10 cellular contexts compared by ENCODE assay signal in genomic region chr12:2890001-2890387, GRCh38. TPM values are rescaled to one million over a fixed set of nuclear protein-coding genes. Genes with fewer than 3 reads are reported as not detected.
DNase-seq lines count a peak whose midpoint lies in the region; ATAC-seq, FAIRE-seq and TF ChIP-seq lines count a peak whose summit lies in the region.
"Had no signal": no experiment of that assay in that cellular context is flagged by ENCODE, and none has a peak within 500 bp of the region (broad histone marks: within the 10 kb centered on the region; RNA-seq: fewer than 3 reads in every experiment).

No MANE protein-coding gene starts in this region.

- H3K56ac ChIP-seq in H1 (replicated peaks; ENCODE audit: insufficient read length, low read depth, low read length), result peak overlapping the region; percentile 47

- H3K9me3 ChIP-seq in NT2/D1 (ENCODE audit: insufficient read depth, low read length) (no peaks in the 10 kb centered on the region), H1 (ENCODE audit: insufficient read depth in 2 of 2, low read depth in 1 of 2, low read length in 1 of 2) (no peaks in the 10 kb centered on the region), neuron (ENCODE audit: low read length) (no peaks in the 10 kb centered on the region)

- no peaks in the 10 kb centered on the region; the same call in 1 of the 2 replicates for H3K23me2 ChIP-seq in H1 (ENCODE audit: low read depth, low read length)

- H3K4me1 ChIP-seq in NT2/D1 (ENCODE audit: insufficient read depth, insufficient read length) (peaks cover 3% of the 10 kb centered on the region), H1 (replicated peaks in 1 of 4; ENCODE audit: control insufficient read depth in 3 of 4, insufficient read depth in 4 of 4, low read length in 3 of 4) (peaks cover 2 to 3% (median 2%) of the 10 kb centered on the region in 4 experiments; a peak in 4 of 7 replicates), neuron (ENCODE audit: insufficient read depth, low read length) (peaks cover 6% of the 10 kb centered on the region)

- H3K4me3 ChIP-seq in NT2/D1 (ENCODE audit: insufficient read length, low read depth) (peak overlapping the region; percentile 97), H1 (ENCODE audit: extremely low read depth in 1 of 4, insufficient read depth in 2 of 4, low read depth in 3 of 4, low read length in 4 of 4) (peak overlapping the region; percentile 52 to 85 (median 70)), neuron (ENCODE audit: low read length) (peak overlapping the region; percentile 90)

- CTCF ChIA-PET in H1 (lab: Charles Lee; ENCODE audit: partially characterized antibody), result interaction anchor here (0.9 to 15.6 kb wide), 6 partner anchors 10 to 144 kb away, joined by 3 to 143 read pairs (median 4); no protein-coding TSS in a partner anchor

- H3K27me3 ChIP-seq in NT2/D1 (ENCODE audit: insufficient read depth, insufficient read length) (no peaks in the 10 kb centered on the region), H1 (replicated peaks in 1 of 4; ENCODE audit: control insufficient read depth in 3 of 4, extremely low read depth in 1 of 4, insufficient read depth in 3 of 4, low read length in 3 of 4) (no peaks in the 10 kb centered on the region), neuron (ENCODE audit: insufficient read depth, low read length) (no peaks in the 10 kb centered on the region)

- intact Hi-C loops in CD14-positive monocyte (cut with micrococcal nuclease), result loop anchor here in 1 of 2 donors (2.0 kb wide), 1 partner anchor 13 kb away; the partner anchor contains the start of genes FOXM1 and RHNO1

- peak overlapping the region; percentile 85 for H3K4me2 ChIP-seq in H1 (ENCODE audit: insufficient read depth in 1 of 2, low read depth in 2 of 2, low read length in 2 of 2)

- no peak overlapping the region for H2BK120ac ChIP-seq in H1 (replicated peaks; ENCODE audit: low read depth, low read length)

- 0 out of 2 replicates have a peak, but pooled peaks cover 2% of the 10 kb centered on the region for H3K79me1 ChIP-seq in H1 (ENCODE audit: low read depth, low read length)

- H3K27ac Mint-ChIP-seq in CD14-positive monocyte, result peak overlapping the region; percentile 57 to 89 (median 70)

- no peak for ATAC-seq in GM18909 (IDR thresholded peaks at IDR 0.05; ENCODE audit: poor library complexity, unreplicated experiment)

- H2BK5ac ChIP-seq in H1 (ENCODE audit: low read depth, low read length), result peak overlapping the region; percentile 79; the same call in 1 of the 2 replicates

- no peak for TF ChIP-seq EP300 in H1 (IDR thresholded peaks at IDR 0.05; ENCODE audit: borderline replicate concordance in 1 of 2, low read depth in 2 of 2, low read length in 2 of 2)

- H4K20me1 ChIP-seq in H1 (replicated peaks in 1 of 2; ENCODE audit: control insufficient read depth in 1 of 2, insufficient read depth in 2 of 2, low read length in 2 of 2), result peaks cover under 1 to 3% of the 10 kb centered on the region in 2 experiments

- no peak overlapping the region for H2BK20ac ChIP-seq in H1 (ENCODE audit: low read length)

- H3K27me3 Mint-ChIP-seq in CD14-positive monocyte (ENCODE audit: low read depth in 3 of 3), result peaks cover 4 to 14% (median 13%) of the 10 kb centered on the region in 3 donors

- no peak overlapping the region; the same call in 1 of the 2 replicates for H2AK5ac ChIP-seq in H1 (ENCODE audit: low read depth, low read length)

- peak overlapping the region; percentile 83; the same call in 1 of the 2 replicates for H4K8ac ChIP-seq in H1 (ENCODE audit: extremely low read depth, insufficient read depth, low read length)

- peak overlapping the region; percentile 89 for H3K18ac ChIP-seq in H1 (ENCODE audit: extremely low read depth, low read length)

- WGBS in H1 (ENCODE audit: extremely low coverage in 1 of 2, insufficient coverage in 1 of 2, insufficient read length in 1 of 2, insufficient replicate concordance in 2 of 2, low coverage in 1 of 2, low lambda C conversion rate in 2 of 2, missing lambda C conversion rate in 1 of 2), 2 experiments, result 68% methylated on average over 10 of the region's 10 CpGs; no CpG with 5 or more reads in 1 of the 2 experiments

- H3K14ac ChIP-seq in H1 (ENCODE audit: insufficient read length), result no peak overlapping the region

- H3K36me3 Mint-ChIP-seq in CD14-positive monocyte, result peaks cover 15 to 22% of the 10 kb centered on the region in 2 donors

- POLR2A ChIA-PET in H1 (lab: Charles Lee; ENCODE audit: partially characterized antibody), result interaction anchor here (0.6 to 2.7 kb wide), 19 partner anchors 10 to 167 kb away, joined by 3 to 26 read pairs (median 4); partner anchors contain the start of genes FOXM1, NRIP2 and RHNO1

- no peak for FAIRE-seq in H1 (lab: Jason Lieb, UNC)

- H3K4ac ChIP-seq in H1 (replicated peaks; ENCODE audit: insufficient read length, low read depth, low read length), result no peak overlapping the region

- peak overlapping the region; percentile 3 for H3K23ac ChIP-seq in H1 (ENCODE audit: insufficient read length)

- peak overlapping the region; percentile 56; the same call in 1 of the 2 replicates for H2AFZ ChIP-seq in H1 (ENCODE audit: low read length)
- H2AFZ ChIP-seq in neuron (ENCODE audit: low read depth, low read length), result peak overlapping the region; percentile 71

- TF ChIP-seq RAD21 in H1 (IDR thresholded peaks at IDR 0.05 in 1 of 2, conservative IDR thresholded peaks at IDR 0.05 in 1 of 2; ENCODE audit: low read depth in 2 of 2, low read length in 2 of 2), result no peak

- peaks cover 15% of the 10 kb centered on the region for H3K4me1 Mint-ChIP-seq in CD14-positive monocyte

- H3K9me3 Mint-ChIP-seq in CD14-positive monocyte, result no peaks in the 10 kb centered on the region

- H3K9ac ChIP-seq in NT2/D1 (ENCODE audit: insufficient read length, low read depth), result peak overlapping the region; percentile 83
- peak overlapping the region in 3 of 4 experiments; percentile 68 to 77 (median 72); a peak in 6 of 7 replicates for H3K9ac ChIP-seq in H1 (replicated peaks in 1 of 4; ENCODE audit: extremely low read depth in 1 of 4, low read depth in 3 of 4, low read length in 3 of 4)

- DNase-seq in CD14-positive monocyte (ENCODE audit: low spot score) (no peak), NT2/D1 (ENCODE audit: low read depth, low spot score) (no peak), H1 (ENCODE audit: low read depth in 1 of 2, low spot score in 2 of 2) (no peak), DMS153 treated with DMSO at 0.1 percent for 48 hours (lab: John Stamatoyannopoulos, UW; ENCODE audit: unreplicated experiment) (no peak), inferior parietal cortex (ENCODE audit: extremely low spot score) (no peak), NAMALWA (ENCODE audit: low spot score) (no peak)

- no peak for TF ChIP-seq POLR2A in H1 (IDR thresholded peaks at IDR 0.05; ENCODE audit: control extremely low read depth in 1 of 2, low read depth in 2 of 2, low read length in 2 of 2)

- H4K91ac ChIP-seq in H1 (replicated peaks; ENCODE audit: insufficient read length, low read length), result peak overlapping the region; percentile 8

- H3K27ac ChIP-seq in H1 (ENCODE audit: low read depth, low read length), result peak overlapping the region; percentile 57; the same call in 1 of the 2 replicates

- H3K79me2 ChIP-seq in H1 (ENCODE audit: control insufficient read depth in 1 of 2, insufficient read depth in 2 of 2, low read length in 2 of 2), result peaks cover 0 to 6% of the 10 kb centered on the region in 2 experiments; a peak in 2 of 4 replicates

- H2BK15ac ChIP-seq in H1 (ENCODE audit: low read length), result 0 out of 2 replicates have a peak overlapping the region, but pooled peaks have one; percentile 65

- peak overlapping the region; percentile 95 to 96 for H3K4me3 Mint-ChIP-seq in CD14-positive monocyte

- H2BK12ac ChIP-seq in H1 (ENCODE audit: low read depth, low read length), result no peak overlapping the region

- TF ChIP-seq CTCF in CD14-positive monocyte (IDR thresholded peaks at IDR 0.05) (no peak), H1 (IDR thresholded peaks at IDR 0.05; ENCODE audit: control extremely low read depth in 1 of 3, insufficient read depth in 1 of 3, low read depth in 1 of 3, low read length in 3 of 3) (no peak)

- peak overlapping the region; percentile 72 for H4K5ac ChIP-seq in H1 (ENCODE audit: insufficient read length, low read depth, low read length)

- H3K36me3 ChIP-seq in NT2/D1 (ENCODE audit: insufficient read depth, insufficient read length, low read length) (peaks cover 39% of the 10 kb centered on the region), H1 (ENCODE audit: control insufficient read depth in 2 of 4, insufficient read depth in 4 of 4, low read length in 3 of 4) (peaks cover 8 to 27% (median 18%) of the 10 kb centered on the region in 4 experiments), neuron (ENCODE audit: insufficient read depth, low read length) (peaks cover 29% of the 10 kb centered on the region)

RNA-seq across cellular contexts. Expression of gene TULP3, which starts 0.7 kb away (rescaled TPM):
- polyA plus RNA-seq in CD14-positive monocyte (1 to 10 TPM; 1.7 to 2.3 TPM), H1 (2011; rRNA removed) (19.3 and 21.2 TPM in 2 replicates)
- 18.4 and 21.7 TPM in 2 replicates for total RNA-seq in H1 (2021; fragmentation: NEBNext Ultra II Directional; extraction: Animal tissue kit (Norgen Biotek cat#: 25700))
- 18.5 TPM for polyA plus RNA-seq in H1 (2011; cell fraction: cytosol; rRNA removed)
- 21.2 TPM for polyA plus RNA-seq in H1 (2011; cell fraction: nucleus; rRNA removed)
- polyA plus RNA-seq in H1 (2012, experiment 1 of 2), result 19.8 to 22.0 TPM (median 21.5 TPM) in 4 replicates
- polyA plus RNA-seq in H1 (2012, experiment 2 of 2), result 8.8 TPM
- polyA plus RNA-seq in H1 (2013, experiment 1 of 2), result 22.4 TPM
- polyA plus RNA-seq in H1 (2013, experiment 2 of 2), result 21.2 TPM
- 16.1 and 17.4 TPM in 2 replicates for polyA minus RNA-seq in H1 (2011; rRNA and poly(A)+ RNA removed)
- polyA minus RNA-seq in H1 (2011; cell fraction: cytosol; rRNA and poly(A)+ RNA removed), result 9.6 TPM
- 6.7 TPM for polyA minus RNA-seq in H1 (2011; cell fraction: nucleus; rRNA and poly(A)+ RNA removed)

RNA-seq across cellular contexts. Expression of gene RHNO1, which starts 13.0 kb away (rescaled TPM):
- polyA plus RNA-seq in CD14-positive monocyte (10 to 100 TPM; 19.8 to 24.7 TPM), H1 (2011; rRNA removed) (45.5 and 56.9 TPM in 2 replicates)
- total RNA-seq in H1 (2021; fragmentation: NEBNext Ultra II Directional; extraction: Animal tissue kit (Norgen Biotek cat#: 25700)), result 41.9 and 55.8 TPM in 2 replicates
- polyA plus RNA-seq in H1 (2011; cell fraction: cytosol; rRNA removed), result 57.9 TPM
- 44.7 TPM for polyA plus RNA-seq in H1 (2011; cell fraction: nucleus; rRNA removed)
- polyA plus RNA-seq in H1 (2012, experiment 1 of 2), result 49.4 to 57.6 TPM (median 53.0 TPM) in 4 replicates
- polyA plus RNA-seq in H1 (2012, experiment 2 of 2), result 26.6 TPM
- polyA plus RNA-seq in H1 (2013, experiment 1 of 2), result 62.4 TPM
- polyA plus RNA-seq in H1 (2013, experiment 2 of 2), result 64.0 TPM
- 43.7 and 54.0 TPM in 2 replicates for polyA minus RNA-seq in H1 (2011; rRNA and poly(A)+ RNA removed)
- polyA minus RNA-seq in H1 (2011; cell fraction: cytosol; rRNA and poly(A)+ RNA removed), result 25.8 TPM
- 37.7 TPM for polyA minus RNA-seq in H1 (2011; cell fraction: nucleus; rRNA and poly(A)+ RNA removed)

RNA-seq across cellular contexts. Expression of gene FOXM1, which starts 13.0 kb away (rescaled TPM):
- not detected for polyA plus RNA-seq in CD14-positive monocyte
- total RNA-seq in H1 (2021; fragmentation: NEBNext Ultra II Directional; extraction: Animal tissue kit (Norgen Biotek cat#: 25700)), result 118 and 121 TPM in 2 replicates
- 58.1 and 83.5 TPM in 2 replicates for polyA plus RNA-seq in H1 (2011; rRNA removed)
- 39.6 TPM for polyA plus RNA-seq in H1 (2011; cell fraction: cytosol; rRNA removed)
- polyA plus RNA-seq in H1 (2011; cell fraction: nucleus; rRNA removed), result 69.2 TPM
- polyA plus RNA-seq in H1 (2012, experiment 1 of 2), result 87.5 to 101 TPM (median 96.4 TPM) in 4 replicates
- polyA plus RNA-seq in H1 (2012, experiment 2 of 2), result 104 TPM
- polyA plus RNA-seq in H1 (2013, experiment 1 of 2), result 81.5 TPM
- 79.4 TPM for polyA plus RNA-seq in H1 (2013, experiment 2 of 2)
- polyA minus RNA-seq in H1 (2011; rRNA and poly(A)+ RNA removed), result 53.5 and 68.9 TPM in 2 replicates
- 75.2 TPM for polyA minus RNA-seq in H1 (2011; cell fraction: cytosol; rRNA and poly(A)+ RNA removed)
- polyA minus RNA-seq in H1 (2011; cell fraction: nucleus; rRNA and poly(A)+ RNA removed), result 39.8 TPM

RNA-seq across cellular contexts. Expression of gene TEX52, which starts 33.2 kb away (rescaled TPM):
- polyA plus RNA-seq in CD14-positive monocyte (not detected), H1 (2011; rRNA removed) (not detected in 2 replicates)
- not detected in 2 replicates for total RNA-seq in H1 (2021; fragmentation: NEBNext Ultra II Directional; extraction: Animal tissue kit (Norgen Biotek cat#: 25700))
- not detected for polyA plus RNA-seq in H1 (2011; cell fraction: cytosol; rRNA removed)
- polyA plus RNA-seq in H1 (2011; cell fraction: nucleus; rRNA removed), result not detected
- polyA plus RNA-seq in H1 (2012, experiment 1 of 2), result 0.42 to 0.52 TPM (median 0.51 TPM) in 3 of 4 replicates, not detected in the other
- not detected for polyA plus RNA-seq in H1 (2012, experiment 2 of 2)
- polyA plus RNA-seq in H1 (2013, experiment 1 of 2), result not detected
- not detected for polyA plus RNA-seq in H1 (2013, experiment 2 of 2)
- polyA minus RNA-seq in H1 (2011; rRNA and poly(A)+ RNA removed), result not detected in 2 replicates
- polyA minus RNA-seq in H1 (2011; cell fraction: cytosol; rRNA and poly(A)+ RNA removed), result not detected
- polyA minus RNA-seq in H1 (2011; cell fraction: nucleus; rRNA and poly(A)+ RNA removed), result not detected
- total RNA-seq: renal cortical epithelial cell; T-helper 2 cell treated with Interferon-gamma antibody and Interleukin-4, amounts not matched to agents 100 ng/mL and 5 ng/mL, for 36 hours had no signal

RNA-seq across cellular contexts. Expression of gene NRIP2, which starts 55.2 kb away (rescaled TPM):
- under 1 TPM; 0.19 to 0.24 TPM for polyA plus RNA-seq in CD14-positive monocyte
- not detected in 2 replicates for total RNA-seq in H1 (2021; fragmentation: NEBNext Ultra II Directional; extraction: Animal tissue kit (Norgen Biotek cat#: 25700))
- polyA plus RNA-seq in H1 (2011; rRNA removed), result 0.03 and 0.06 TPM in 2 replicates
- not detected for polyA plus RNA-seq in H1 (2011; cell fraction: cytosol; rRNA removed)
- not detected for polyA plus RNA-seq in H1 (2011; cell fraction: nucleus; rRNA removed)
- polyA plus RNA-seq in H1 (2012, experiment 1 of 2), result 1.2 to 2.0 TPM (median 1.6 TPM) in 4 replicates
- 0.31 TPM for polyA plus RNA-seq in H1 (2012, experiment 2 of 2)
- not detected for polyA plus RNA-seq in H1 (2013, experiment 1 of 2)
- not detected for polyA plus RNA-seq in H1 (2013, experiment 2 of 2)
- polyA minus RNA-seq in H1 (2011; rRNA and poly(A)+ RNA removed), result 0.15 TPM in 1 of 2 replicates, not detected in the other
- not detected for polyA minus RNA-seq in H1 (2011; cell fraction: cytosol; rRNA and poly(A)+ RNA removed)
- not detected for polyA minus RNA-seq in H1 (2011; cell fraction: nucleus; rRNA and poly(A)+ RNA removed)
- total RNA-seq: renal cortical epithelial cell; T-helper 2 cell treated with Interferon-gamma antibody and Interleukin-4, amounts not matched to agents 100 ng/mL and 5 ng/mL, for 36 hours had no signal

Comparison
In these comparisons a context has a peak if more than half of its experiments do, and no peak if none do; other contexts are left out.
1. RNA of gene FOXM1, which starts 13.0 kb away (polyA plus RNA-seq): 39.6 to 104 TPM in H1; not detected in CD14-positive monocyte; every median in the first group is over 10 times any median in the second.
2. Peak in every context shown above with its lines, with median percentiles within 50 percentile points of each other: H3K4me3 ChIP-seq.